19 cellular contexts compared by ENCODE assay signal in the genomic region with DNA sequence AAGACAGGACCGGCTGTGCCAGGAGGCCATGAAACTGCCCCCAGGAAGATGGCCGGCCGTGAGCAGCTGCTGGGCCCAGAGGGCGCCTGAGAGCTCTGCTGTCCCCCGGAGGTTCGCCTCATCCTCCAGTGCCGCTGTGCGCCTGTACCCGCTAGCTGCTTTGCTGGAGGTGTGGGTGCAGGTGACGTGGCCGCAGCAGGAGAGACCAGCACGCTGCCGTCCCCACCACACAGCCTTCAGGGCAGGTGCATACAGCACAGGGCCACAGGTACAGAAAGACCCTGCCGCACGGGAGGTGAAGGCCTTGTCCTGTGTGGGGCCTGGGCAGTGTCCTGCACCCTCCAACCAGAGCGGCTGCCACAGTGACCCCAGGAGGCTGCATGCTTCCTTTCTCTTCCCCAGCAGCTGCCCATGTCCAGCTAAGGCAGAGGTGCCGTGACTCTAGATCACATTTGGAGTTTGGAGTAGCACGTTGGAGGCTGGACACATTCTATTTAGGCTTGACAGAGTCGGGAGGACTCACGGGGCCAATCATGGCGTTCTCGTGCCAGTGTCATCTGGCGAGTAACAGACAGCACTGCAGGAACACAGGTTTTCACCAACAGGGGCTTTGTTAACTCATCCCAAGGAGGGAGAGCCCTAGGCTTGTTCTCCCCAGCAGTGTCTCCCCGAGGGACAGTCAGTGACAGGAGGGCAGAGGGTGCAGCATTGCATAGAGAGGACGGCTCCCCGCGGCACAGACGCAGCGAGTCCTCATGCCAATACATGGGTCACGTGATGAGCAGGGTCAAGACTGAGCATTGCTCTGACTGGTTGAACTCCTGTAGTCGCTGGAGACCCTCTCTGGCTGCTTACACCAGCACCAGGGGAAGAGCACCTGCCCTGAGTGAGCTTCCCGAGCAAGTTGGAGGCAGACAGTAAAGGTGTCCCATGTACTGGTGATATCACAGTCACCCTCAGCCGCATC.
DNase-seq lines count a peak whose midpoint lies in the region; FAIRE-seq and TF ChIP-seq lines count a peak whose summit lies in the region.
"Had no signal": no experiment of that assay in that cellular context is flagged by ENCODE, and none has a peak within 500 bp of the region (broad histone marks: within the 10 kb centered on the region; RNA-seq: fewer than 3 reads in every experiment).

No MANE protein-coding gene starts in this region.

- DNase-seq in GM13976 (ENCODE audit: low spot score) (peak; percentile 27), WERI-Rb-1 (no peak), iPS-NIHi11 (ENCODE audit: low spot score) (peak; percentile 64), D721Med (ENCODE audit: insufficient read length, low spot score) (no peak), nephron progenitor cell (no peak), ACHN (no peak)
- DNase-seq: AML-193; Caco-2; DMS53; Karpas-422; MM.1S; NCI-H1105 treated with DMSO at 0.1 percent for 48 hours; NCI-H187; NCI-H526 treated with DMSO at 0.1 percent for 48 hours; NK-92 treated with Interleukin-12 subunit alpha and Interleukin-12 subunit beta, amount 100 ng/mL, for 24 hours; OCI-M1; RPMI8226; SIG-M5 had no signal

- no peaks in the 10 kb centered on the region for H3K36me3 Mint-ChIP-seq in nephron progenitor cell (ENCODE audit: low read depth)

- H3K9me3 ChIP-seq in WERI-Rb-1 (ENCODE audit: severe bottlenecking): no peaks in the 10 kb centered on the region
- no peaks in the 10 kb centered on the region for H3K9me3 ChIP-seq in subcutaneous abdominal adipose tissue (ENCODE audit: control insufficient read depth in 5 of 5, low read length in 5 of 5)
- H3K9me3 ChIP-seq: Caco-2 had no signal

- peaks cover 18% of the 10 kb centered on the region for H3K4me1 Mint-ChIP-seq in nephron progenitor cell

- H3K36me3 ChIP-seq in WERI-Rb-1 (no peaks in the 10 kb centered on the region), subcutaneous abdominal adipose tissue (ENCODE audit: control insufficient read depth in 5 of 5, insufficient read depth in 5 of 5, low read length in 5 of 5) (no peaks in the 10 kb centered on the region)

- TF ChIP-seq CTCF in GM13976 (IDR thresholded peaks at IDR 0.05; ENCODE audit: borderline replicate concordance, control extremely low read depth, extremely low read depth, insufficient read depth, missing control alignments) (no peak), WERI-Rb-1 (IDR thresholded peaks at IDR 0.05; ENCODE audit: low read depth, low read length) (peak; percentile 23; the same call in 1 of the 2 replicates), D721Med (IDR thresholded peaks at IDR 0.05; ENCODE audit: insufficient read depth, missing control alignments) (no peak), nephron progenitor cell (IDR thresholded peaks at IDR 0.05) (no peak)

- in situ Hi-C loops in GM13976 (cut with MboI; ENCODE audit: low sequenced_read_pairs, unreplicated experiment): loop anchor here (10.0 kb wide), 1 partner anchor 53 kb away; the partner anchor contains the start of gene SELENOO
- in situ Hi-C loops in ACHN (cut with HindIII; ENCODE audit: low pct_ligation_motif_present, low pct_unique_long_range_greater_than_20kb, low sequenced_read_pairs): no loop called here

- H3K4me3 Mint-ChIP-seq in nephron progenitor cell: no peak overlapping the region

- no peak overlapping the region for H3K27ac Mint-ChIP-seq in nephron progenitor cell

- peaks cover 0 to 15% (median 14%) of the 10 kb centered on the region in 5 donors for H3K4me1 ChIP-seq in subcutaneous abdominal adipose tissue (ENCODE audit: control insufficient read depth in 5 of 5, insufficient read depth in 5 of 5, low read length in 5 of 5)
- H3K4me1 ChIP-seq: Caco-2 had no signal

- H3K27ac ChIP-seq in WERI-Rb-1: no peak overlapping the region
- no peak overlapping the region for H3K27ac ChIP-seq in subcutaneous abdominal adipose tissue (ENCODE audit: low read depth, low read length)

- no peak overlapping the region for H3K4me3 ChIP-seq in WERI-Rb-1 (ENCODE audit: low read depth, low read length)
- peak overlapping the region in 3 of 5 donors; percentile 8 to 46 (median 31) for H3K4me3 ChIP-seq in subcutaneous abdominal adipose tissue (ENCODE audit: low read depth in 1 of 5, low read length in 5 of 5)

- no peak overlapping the region for H3K9ac ChIP-seq in subcutaneous abdominal adipose tissue (ENCODE audit: low read length in 5 of 5)

- no peak for FAIRE-seq in D721Med (lab: Jason Lieb, UNC)

- peaks cover 25% of the 10 kb centered on the region for H3K27me3 Mint-ChIP-seq in nephron progenitor cell (ENCODE audit: low read depth, poor library complexity)

- H3K9me3 Mint-ChIP-seq in nephron progenitor cell: no peaks in the 10 kb centered on the region

- no peaks in the 10 kb centered on the region for H3K27me3 ChIP-seq in WERI-Rb-1 (ENCODE audit: insufficient read depth, low read depth, severe bottlenecking)
- no peaks in the 10 kb centered on the region for H3K27me3 ChIP-seq in subcutaneous abdominal adipose tissue (ENCODE audit: control insufficient read depth in 5 of 5, insufficient read depth in 4 of 5, low read length in 5 of 5)

Comparison
In these comparisons a context has a peak if more than half of its experiments do, and no peak if none do; other contexts are left out.
1. DNase-seq: peak in GM13976 (single experiment) and iPS-NIHi11 (single experiment); none in WERI-Rb-1 (single experiment), D721Med (single experiment), nephron progenitor cell (single experiment) and ACHN (single experiment).